Comparison of ENCODE assay signal across 1 cellular context in genomic region chr10:74580438-74580837, GRCh38.
TF ChIP-seq lines count a peak whose summit lies in the region.

No MANE protein-coding gene starts in this region.

TF ChIP-seq in K562, 482 proteins besides CTCF, POLR2A, EP300 and RAD21:
- TF ChIP-seq ZNF766 (CRISPR knock-in tag; conservative IDR thresholded peaks at IDR 0.05) (0 out of 2 replicates have a peak, but pooled peaks have one; percentile 31), ZNF431 (CRISPR knock-in tag; IDR thresholded peaks at IDR 0.05) (peak; percentile 94)
TF ChIP-seq in K562: peak in this region for 2; not testable (repeated sequence) for 480.
